1 cellular context compared by ENCODE assay signal in the genomic region with DNA sequence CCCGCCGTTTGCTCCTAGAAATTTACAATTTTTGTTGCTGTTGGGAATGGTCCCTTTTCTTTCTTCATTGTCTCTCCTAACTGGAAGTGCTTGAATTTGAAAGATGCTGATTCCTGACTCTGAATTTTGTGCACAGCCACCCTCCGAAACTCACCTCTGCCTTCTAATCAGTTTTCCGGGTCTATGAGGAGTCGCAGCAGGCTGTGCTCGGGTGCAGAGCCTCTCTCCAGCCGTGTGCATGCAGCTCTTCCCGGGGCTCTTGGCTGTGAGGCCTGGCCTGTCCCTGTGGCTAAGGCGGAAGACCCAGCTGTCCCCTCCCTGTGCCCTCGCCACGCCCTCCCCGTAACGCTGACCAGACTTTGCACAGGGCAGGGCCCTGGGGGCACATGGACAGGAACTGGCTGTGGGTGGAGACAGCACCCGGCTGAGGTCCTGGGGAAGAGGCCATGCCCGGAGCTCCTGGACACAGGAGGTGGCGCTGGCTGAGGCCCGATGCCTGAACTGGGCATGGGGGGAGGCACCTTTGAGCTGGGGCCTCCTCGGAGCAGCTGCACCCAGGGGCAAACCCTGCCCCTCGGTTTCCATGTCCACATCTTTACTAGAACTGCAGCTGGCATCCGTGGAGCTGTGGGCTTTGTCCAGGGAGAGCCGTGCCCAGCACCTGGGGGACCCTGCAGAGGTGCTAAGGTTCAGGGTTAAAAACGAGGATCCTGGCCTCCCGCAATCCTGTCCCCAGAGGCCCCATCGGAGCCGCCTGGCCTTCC.
TF ChIP-seq lines count a peak whose summit lies in the region.

No MANE protein-coding gene starts in this region.

TF ChIP-seq in HepG2, 621 proteins besides CTCF, POLR2A, EP300 and RAD21 (continued from another document):
- TF ChIP-seq, protein P1, sequence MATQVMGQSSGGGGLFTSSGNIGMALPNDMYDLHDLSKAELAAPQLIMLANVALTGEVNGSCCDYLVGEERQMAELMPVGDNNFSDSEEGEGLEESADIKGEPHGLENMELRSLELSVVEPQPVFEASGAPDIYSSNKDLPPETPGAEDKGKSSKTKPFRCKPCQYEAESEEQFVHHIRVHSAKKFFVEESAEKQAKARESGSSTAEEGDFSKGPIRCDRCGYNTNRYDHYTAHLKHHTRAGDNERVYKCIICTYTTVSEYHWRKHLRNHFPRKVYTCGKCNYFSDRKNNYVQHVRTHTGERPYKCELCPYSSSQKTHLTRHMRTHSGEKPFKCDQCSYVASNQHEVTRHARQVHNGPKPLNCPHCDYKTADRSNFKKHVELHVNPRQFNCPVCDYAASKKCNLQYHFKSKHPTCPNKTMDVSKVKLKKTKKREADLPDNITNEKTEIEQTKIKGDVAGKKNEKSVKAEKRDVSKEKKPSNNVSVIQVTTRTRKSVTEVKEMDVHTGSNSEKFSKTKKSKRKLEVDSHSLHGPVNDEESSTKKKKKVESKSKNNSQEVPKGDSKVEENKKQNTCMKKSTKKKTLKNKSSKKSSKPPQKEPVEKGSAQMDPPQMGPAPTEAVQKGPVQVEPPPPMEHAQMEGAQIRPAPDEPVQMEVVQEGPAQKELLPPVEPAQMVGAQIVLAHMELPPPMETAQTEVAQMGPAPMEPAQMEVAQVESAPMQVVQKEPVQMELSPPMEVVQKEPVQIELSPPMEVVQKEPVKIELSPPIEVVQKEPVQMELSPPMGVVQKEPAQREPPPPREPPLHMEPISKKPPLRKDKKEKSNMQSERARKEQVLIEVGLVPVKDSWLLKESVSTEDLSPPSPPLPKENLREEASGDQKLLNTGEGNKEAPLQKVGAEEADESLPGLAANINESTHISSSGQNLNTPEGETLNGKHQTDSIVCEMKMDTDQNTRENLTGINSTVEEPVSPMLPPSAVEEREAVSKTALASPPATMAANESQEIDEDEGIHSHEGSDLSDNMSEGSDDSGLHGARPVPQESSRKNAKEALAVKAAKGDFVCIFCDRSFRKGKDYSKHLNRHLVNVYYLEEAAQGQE (IDR thresholded peaks at IDR 0.05; ENCODE audit: borderline replicate concordance in 1 of 2, low read depth in 1 of 2, low read length in 2 of 2): no peak
- TF ChIP-seq, protein P2, sequence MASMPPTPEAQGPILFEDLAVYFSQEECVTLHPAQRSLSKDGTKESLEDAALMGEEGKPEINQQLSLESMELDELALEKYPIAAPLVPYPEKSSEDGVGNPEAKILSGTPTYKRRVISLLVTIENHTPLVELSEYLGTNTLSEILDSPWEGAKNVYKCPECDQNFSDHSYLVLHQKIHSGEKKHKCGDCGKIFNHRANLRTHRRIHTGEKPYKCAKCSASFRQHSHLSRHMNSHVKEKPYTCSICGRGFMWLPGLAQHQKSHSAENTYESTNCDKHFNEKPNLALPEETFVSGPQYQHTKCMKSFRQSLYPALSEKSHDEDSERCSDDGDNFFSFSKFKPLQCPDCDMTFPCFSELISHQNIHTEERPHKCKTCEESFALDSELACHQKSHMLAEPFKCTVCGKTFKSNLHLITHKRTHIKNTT (CRISPR knock-in tag; IDR thresholded peaks at IDR 0.05): no peak
- TF ChIP-seq ZFY (CRISPR knock-in tag; IDR thresholded peaks at IDR 0.05) (peak; percentile 96), HNRNPUL1 (IDR thresholded peaks at IDR 0.05; ENCODE audit: low read depth, low read length) (no peak), ZNF790 (CRISPR knock-in tag; IDR thresholded peaks at IDR 0.05; ENCODE audit: borderline replicate concordance) (no peak), TOPORS (CRISPR knock-in tag; IDR thresholded peaks at IDR 0.05) (peak; percentile 68; the same call in 1 of the 2 replicates), ZNF12 (CRISPR knock-in tag; IDR thresholded peaks at IDR 0.05) (peak; percentile 36), NFYC (CRISPR knock-in tag; IDR thresholded peaks at IDR 0.05) (no peak), ZNF672 (CRISPR knock-in tag; IDR thresholded peaks at IDR 0.05) (no peak), PHF21A (CRISPR knock-in tag; IDR thresholded peaks at IDR 0.05) (peak; percentile 82), AGO1 (IDR thresholded peaks at IDR 0.05; ENCODE audit: low read depth, low read length, poor library complexity, severe bottlenecking) (no peak), NFE2L1 (CRISPR knock-in tag; IDR thresholded peaks at IDR 0.05; ENCODE audit: borderline replicate concordance) (0 out of 2 replicates have a peak, but pooled peaks have one; percentile 59), NFIB (CRISPR knock-in tag; IDR thresholded peaks at IDR 0.05; ENCODE audit: borderline replicate concordance) (0 out of 2 replicates have a peak, but pooled peaks have one; percentile 43), ZNF367 (CRISPR knock-in tag; IDR thresholded peaks at IDR 0.05; ENCODE audit: borderline replicate concordance) (no peak), ZNF234 (CRISPR knock-in tag; conservative IDR thresholded peaks at IDR 0.05) (no peak), ZNF230 (CRISPR knock-in tag; IDR thresholded peaks at IDR 0.05) (peak; percentile 97), ZNF460 (CRISPR knock-in tag; IDR thresholded peaks at IDR 0.05; ENCODE audit: borderline replicate concordance) (no peak), ZNF589 (CRISPR knock-in tag; conservative IDR thresholded peaks at IDR 0.05) (peak; percentile 88), ZNF781 (CRISPR knock-in tag; IDR thresholded peaks at IDR 0.05; ENCODE audit: borderline replicate concordance, not compliant biosample characterization) (no peak), KDM4B (CRISPR knock-in tag; IDR thresholded peaks at IDR 0.05) (peak; percentile 72), ZBTB7B (CRISPR knock-in tag; IDR thresholded peaks at IDR 0.05) (peak; percentile 73), ZNF34 (CRISPR knock-in tag; IDR thresholded peaks at IDR 0.05; ENCODE audit: borderline replicate concordance) (peak; percentile 88; the same call in 1 of the 2 replicates), SRY (CRISPR knock-in tag; IDR thresholded peaks at IDR 0.05) (peak; percentile 68; the same call in 1 of the 2 replicates), PITX1 (CRISPR knock-in tag; IDR thresholded peaks at IDR 0.05) (peak; percentile 53)
- TF ChIP-seq, protein P3, sequence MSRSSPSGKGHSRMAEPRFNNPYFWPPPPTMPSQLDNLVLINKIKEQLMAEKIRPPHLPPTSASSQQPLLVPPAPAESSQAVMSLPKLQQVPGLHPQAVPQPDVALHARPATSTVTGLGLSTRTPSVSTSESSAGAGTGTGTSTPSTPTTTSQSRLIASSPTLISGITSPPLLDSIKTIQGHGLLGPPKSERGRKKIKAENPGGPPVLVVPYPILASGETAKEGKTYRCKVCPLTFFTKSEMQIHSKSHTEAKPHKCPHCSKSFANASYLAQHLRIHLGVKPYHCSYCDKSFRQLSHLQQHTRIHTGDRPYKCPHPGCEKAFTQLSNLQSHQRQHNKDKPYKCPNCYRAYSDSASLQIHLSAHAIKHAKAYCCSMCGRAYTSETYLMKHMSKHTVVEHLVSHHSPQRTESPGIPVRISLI (CRISPR knock-in tag; IDR thresholded peaks at IDR 0.05; ENCODE audit: borderline replicate concordance): 0 out of 2 replicates have a peak, but pooled peaks have one; percentile 44
- TF ChIP-seq, protein P4, sequence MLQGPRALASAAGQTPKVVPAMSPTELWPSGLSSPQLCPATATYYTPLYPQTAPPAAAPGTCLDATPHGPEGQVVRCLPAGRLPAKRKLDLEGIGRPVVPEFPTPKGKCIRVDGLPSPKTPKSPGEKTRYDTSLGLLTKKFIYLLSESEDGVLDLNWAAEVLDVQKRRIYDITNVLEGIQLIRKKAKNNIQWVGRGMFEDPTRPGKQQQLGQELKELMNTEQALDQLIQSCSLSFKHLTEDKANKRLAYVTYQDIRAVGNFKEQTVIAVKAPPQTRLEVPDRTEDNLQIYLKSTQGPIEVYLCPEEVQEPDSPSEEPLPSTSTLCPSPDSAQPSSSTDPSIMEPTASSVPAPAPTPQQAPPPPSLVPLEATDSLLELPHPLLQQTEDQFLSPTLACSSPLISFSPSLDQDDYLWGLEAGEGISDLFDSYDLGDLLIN (CRISPR knock-in tag; IDR thresholded peaks at IDR 0.05; ENCODE audit: borderline replicate concordance): peak; percentile 60; the same call in 1 of the 2 replicates
- TF ChIP-seq, protein P5, sequence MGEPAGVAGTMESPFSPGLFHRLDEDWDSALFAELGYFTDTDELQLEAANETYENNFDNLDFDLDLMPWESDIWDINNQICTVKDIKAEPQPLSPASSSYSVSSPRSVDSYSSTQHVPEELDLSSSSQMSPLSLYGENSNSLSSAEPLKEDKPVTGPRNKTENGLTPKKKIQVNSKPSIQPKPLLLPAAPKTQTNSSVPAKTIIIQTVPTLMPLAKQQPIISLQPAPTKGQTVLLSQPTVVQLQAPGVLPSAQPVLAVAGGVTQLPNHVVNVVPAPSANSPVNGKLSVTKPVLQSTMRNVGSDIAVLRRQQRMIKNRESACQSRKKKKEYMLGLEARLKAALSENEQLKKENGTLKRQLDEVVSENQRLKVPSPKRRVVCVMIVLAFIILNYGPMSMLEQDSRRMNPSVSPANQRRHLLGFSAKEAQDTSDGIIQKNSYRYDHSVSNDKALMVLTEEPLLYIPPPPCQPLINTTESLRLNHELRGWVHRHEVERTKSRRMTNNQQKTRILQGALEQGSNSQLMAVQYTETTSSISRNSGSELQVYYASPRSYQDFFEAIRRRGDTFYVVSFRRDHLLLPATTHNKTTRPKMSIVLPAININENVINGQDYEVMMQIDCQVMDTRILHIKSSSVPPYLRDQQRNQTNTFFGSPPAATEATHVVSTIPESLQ (CRISPR knock-in tag; conservative IDR thresholded peaks at IDR 0.05): peak; percentile 76; the same call in 1 of the 2 replicates
- TF ChIP-seq, protein P6, sequence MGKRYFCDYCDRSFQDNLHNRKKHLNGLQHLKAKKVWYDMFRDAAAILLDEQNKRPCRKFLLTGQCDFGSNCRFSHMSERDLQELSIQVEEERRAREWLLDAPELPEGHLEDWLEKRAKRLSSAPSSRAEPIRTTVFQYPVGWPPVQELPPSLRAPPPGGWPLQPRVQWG (CRISPR knock-in tag; IDR thresholded peaks at IDR 0.05; ENCODE audit: borderline replicate concordance, low read depth): no peak
- TF ChIP-seq, protein P7, sequence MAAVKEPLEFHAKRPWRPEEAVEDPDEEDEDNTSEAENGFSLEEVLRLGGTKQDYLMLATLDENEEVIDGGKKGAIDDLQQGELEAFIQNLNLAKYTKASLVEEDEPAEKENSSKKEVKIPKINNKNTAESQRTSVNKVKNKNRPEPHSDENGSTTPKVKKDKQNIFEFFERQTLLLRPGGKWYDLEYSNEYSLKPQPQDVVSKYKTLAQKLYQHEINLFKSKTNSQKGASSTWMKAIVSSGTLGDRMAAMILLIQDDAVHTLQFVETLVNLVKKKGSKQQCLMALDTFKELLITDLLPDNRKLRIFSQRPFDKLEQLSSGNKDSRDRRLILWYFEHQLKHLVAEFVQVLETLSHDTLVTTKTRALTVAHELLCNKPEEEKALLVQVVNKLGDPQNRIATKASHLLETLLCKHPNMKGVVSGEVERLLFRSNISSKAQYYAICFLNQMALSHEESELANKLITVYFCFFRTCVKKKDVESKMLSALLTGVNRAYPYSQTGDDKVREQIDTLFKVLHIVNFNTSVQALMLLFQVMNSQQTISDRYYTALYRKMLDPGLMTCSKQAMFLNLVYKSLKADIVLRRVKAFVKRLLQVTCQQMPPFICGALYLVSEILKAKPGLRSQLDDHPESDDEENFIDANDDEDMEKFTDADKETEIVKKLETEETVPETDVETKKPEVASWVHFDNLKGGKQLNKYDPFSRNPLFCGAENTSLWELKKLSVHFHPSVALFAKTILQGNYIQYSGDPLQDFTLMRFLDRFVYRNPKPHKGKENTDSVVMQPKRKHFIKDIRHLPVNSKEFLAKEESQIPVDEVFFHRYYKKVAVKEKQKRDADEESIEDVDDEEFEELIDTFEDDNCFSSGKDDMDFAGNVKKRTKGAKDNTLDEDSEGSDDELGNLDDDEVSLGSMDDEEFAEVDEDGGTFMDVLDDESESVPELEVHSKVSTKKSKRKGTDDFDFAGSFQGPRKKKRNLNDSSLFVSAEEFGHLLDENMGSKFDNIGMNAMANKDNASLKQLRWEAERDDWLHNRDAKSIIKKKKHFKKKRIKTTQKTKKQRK (IDR thresholded peaks at IDR 0.05; ENCODE audit: low read length): no peak
- TF ChIP-seq, protein P8, sequence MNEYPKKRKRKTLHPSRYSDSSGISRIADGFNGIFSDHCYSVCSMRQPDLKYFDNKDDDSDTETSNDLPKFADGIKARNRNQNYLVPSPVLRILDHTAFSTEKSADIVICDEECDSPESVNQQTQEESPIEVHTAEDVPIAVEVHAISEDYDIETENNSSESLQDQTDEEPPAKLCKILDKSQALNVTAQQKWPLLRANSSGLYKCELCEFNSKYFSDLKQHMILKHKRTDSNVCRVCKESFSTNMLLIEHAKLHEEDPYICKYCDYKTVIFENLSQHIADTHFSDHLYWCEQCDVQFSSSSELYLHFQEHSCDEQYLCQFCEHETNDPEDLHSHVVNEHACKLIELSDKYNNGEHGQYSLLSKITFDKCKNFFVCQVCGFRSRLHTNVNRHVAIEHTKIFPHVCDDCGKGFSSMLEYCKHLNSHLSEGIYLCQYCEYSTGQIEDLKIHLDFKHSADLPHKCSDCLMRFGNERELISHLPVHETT (CRISPR knock-in tag; conservative IDR thresholded peaks at IDR 0.05): peak; percentile 68; the same call in 1 of the 2 replicates
